ENCODE assay signal across 8 cellular contexts in genomic region chr15:67839929-67840746, GRCh38. TPM values are rescaled to one million over a fixed set of nuclear protein-coding genes. Genes with fewer than 3 reads are reported as not detected.
DNase-seq lines count a peak whose midpoint lies in the region; ATAC-seq and TF ChIP-seq lines count a peak whose summit lies in the region.

Gene RNU6-1, minus strand, starts transcription at chr15:67840045.

- ATAC-seq in GM19023 (IDR thresholded peaks at IDR 0.05; ENCODE audit: unreplicated experiment) (peak; percentile 84), HG03196 (IDR thresholded peaks at IDR 0.05; ENCODE audit: unreplicated experiment) (peak; percentile 92)

- peak in 1 of 11 experiments; percentile 8 for TF ChIP-seq CTCF in spleen (IDR thresholded peaks at IDR 0.05 in 8 of 11, conservative IDR thresholded peaks at IDR 0.05 in 3 of 11)

- H3K4me1 ChIP-seq in spleen, result peaks cover 5 to 84% (median 46%) of the 10 kb centered on the region in 6 donors

- no peaks in the 10 kb centered on the region for H3K9me3 ChIP-seq in spleen

- WGBS in spleen, 5 donors, result 0 to 1% (median 0%) methylated on average over 40 to 62 of the region's 62 CpGs

- peak; percentile 95 for DNase-seq in AG08396 (ENCODE audit: low spot score)
- peak; percentile 89 for DNase-seq in NCI-H345 (lab: John Stamatoyannopoulos, UW)
- peak; percentile 85 to 91 (median 88) for DNase-seq in activated CD4-positive, CD25-positive, alpha-beta regulatory T cell (lab: John Stamatoyannopoulos, UW)
- peak; percentile 97 for DNase-seq in central memory CD4-positive, alpha-beta T cell
- peak; percentile 88 for DNase-seq in iris pigment epithelial cell (ENCODE audit: low read depth)
- peak; percentile 98 for DNase-seq in spleen

- no peaks in the 10 kb centered on the region for H3K36me3 ChIP-seq in spleen

- TF ChIP-seq POLR2A in spleen (IDR thresholded peaks at IDR 0.05), result peak in 2 of 3 donors; percentile 82

- intact Hi-C loops in spleen (cut with DNase I; ENCODE audit: low total_unique reads), result loop anchor here (5.0 kb wide), 1 partner anchor 318 kb away; the partner anchor contains the start of gene C15orf61

- peak within 1 kb of the TSS; percentile 90 to 99 (median 98) for H3K27ac ChIP-seq in spleen

- peak within 1 kb of the TSS; percentile 60 to 90 (median 75) for H3K4me3 ChIP-seq in spleen

- H3K27me3 ChIP-seq in spleen (replicated peaks in 1 of 7), result peaks cover 0 to 21% (median 11%) of the 10 kb centered on the region in 7 donors

RNA-seq across cellular contexts. Expression of gene RNU6-1, which starts in this region (rescaled TPM):
- not detected for total RNA-seq in spleen
- polyA plus RNA-seq in spleen, result not detected

Comparison
In these comparisons a context has a peak if more than half of its experiments do, and no peak if none do; other contexts are left out.
1. Peak in every context shown above with its lines: DNase-seq, ATAC-seq, H3K4me3 ChIP-seq and H3K27ac ChIP-seq.
2. Peak in DNase-seq, H3K4me3 ChIP-seq and H3K27ac ChIP-seq in spleen; RNA of the gene not detected or under 1 TPM.